11 cellular contexts compared by ENCODE assay signal in the genomic region with DNA sequence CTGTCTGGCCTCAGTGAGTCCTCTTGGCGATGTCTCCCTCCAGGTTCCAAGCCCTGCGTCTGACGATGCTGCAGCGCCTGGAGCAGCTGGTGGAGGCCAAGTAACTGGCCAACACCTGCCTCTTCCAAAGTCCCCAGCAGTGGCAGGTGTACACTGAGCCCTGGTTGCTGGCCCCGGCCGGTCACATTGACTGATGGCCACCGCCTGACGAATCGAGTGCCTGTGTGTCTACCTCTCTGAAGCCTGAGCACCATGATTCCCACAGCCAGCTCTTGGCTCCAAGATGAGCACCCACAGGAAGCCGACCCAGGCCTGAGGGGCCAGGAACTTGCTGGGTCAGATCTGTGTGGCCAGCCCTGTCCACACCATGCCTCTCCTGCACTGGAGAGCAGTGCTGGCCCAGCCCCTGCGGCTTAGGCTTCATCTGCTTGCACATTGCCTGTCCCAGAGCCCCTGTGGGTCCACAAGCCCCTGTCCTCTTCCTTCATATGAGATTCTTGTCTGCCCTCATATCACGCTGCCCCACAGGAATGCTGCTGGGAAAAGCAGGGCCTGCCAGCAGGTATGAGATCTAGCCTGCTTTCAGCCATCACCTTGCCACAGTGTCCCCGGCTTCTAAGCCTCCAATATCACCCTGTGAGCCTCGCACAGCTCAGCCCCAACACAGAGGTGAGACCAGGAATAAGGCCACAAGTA. TPM values are rescaled to one million over a fixed set of nuclear protein-coding genes. Genes with fewer than 3 reads are reported as not detected.
DNase-seq lines count a peak whose midpoint lies in the region; ATAC-seq and TF ChIP-seq lines count a peak whose summit lies in the region.
"Had no signal": no experiment of that assay in that cellular context is flagged by ENCODE, and none has a peak within 500 bp of the region (broad histone marks: within the 10 kb centered on the region; RNA-seq: fewer than 3 reads in every experiment).

No MANE protein-coding gene starts in this region.

- H3K4me3 ChIP-seq in brain microvascular endothelial cell (ENCODE audit: low read depth, low read length), result no peak overlapping the region
- no peak overlapping the region for H3K4me3 ChIP-seq in suprapubic skin

- peaks cover 57% of the 10 kb centered on the region for H3K4me1 ChIP-seq in suprapubic skin

- CTCF ChIA-PET in HEK293T (lab: Yijun Ruan, JAX), result interaction anchor here (2.3 kb wide), 1 partner anchor 61 kb away, joined by 8 read pairs; no protein-coding TSS in a partner anchor

- no peak for TF ChIP-seq CTCF in brain microvascular endothelial cell (IDR thresholded peaks at IDR 0.05; ENCODE audit: low read depth, low read length, missing control alignments)
- no peak for TF ChIP-seq CTCF in suprapubic skin (IDR thresholded peaks at IDR 0.05)

- 93% methylated on average over 8 of the region's 14 CpGs for WGBS in suprapubic skin

- TF ChIP-seq EP300 in suprapubic skin (IDR thresholded peaks at IDR 0.05), result no peak

- POLR2A ChIA-PET in HEK293T (lab: Yijun Ruan, JAX), result no interaction called here

- H3K9me3 ChIP-seq in suprapubic skin, result no peaks in the 10 kb centered on the region

- peak overlapping the region; percentile 9 for H3K27ac ChIP-seq in brain microvascular endothelial cell
- peak overlapping the region; percentile 11 for H3K27ac ChIP-seq in suprapubic skin

- H3K36me3 ChIP-seq in brain microvascular endothelial cell (replicated peaks), result no peaks in the 10 kb centered on the region
- peaks cover 20% of the 10 kb centered on the region for H3K36me3 ChIP-seq in suprapubic skin

- ATAC-seq in HG03135 (IDR thresholded peaks at IDR 0.05; ENCODE audit: unreplicated experiment), result no peak

- peak; percentile 39 to 45 for DNase-seq in SHP77 (lab: John Stamatoyannopoulos, UW)
- DNase-seq in SHP77 treated with DMSO at 0.1 percent for 48 hours (lab: John Stamatoyannopoulos, UW), result no peak
- no peak for DNase-seq in brain microvascular endothelial cell
- DNase-seq in mesenteric fat pad (ENCODE audit: low spot score), result peak; percentile 88
- peak in 1 of 2 donors; percentile 64 for DNase-seq in suprapubic skin (ENCODE audit: low spot score in 2 of 2)
- no peak for DNase-seq in HEK293T (ENCODE audit: extremely low spot score)
- no peak for DNase-seq in stimulated activated CD4-positive, alpha-beta T cell treated with anti-CD3 and anti-CD28 coated beads, Interleukin-4, amount 100 ng/mL, for 1 hour
- DNase-seq: 8988T, NCI-H2171, T-helper 9 cell had no signal

- in situ Hi-C loops in brain microvascular endothelial cell (cut with HindIII; ENCODE audit: low pct_ligation_motif_present, low sequenced_read_pairs), result no loop called here

- H3K27me3 ChIP-seq in brain microvascular endothelial cell (replicated peaks) (no peaks in the 10 kb centered on the region), suprapubic skin (no peaks in the 10 kb centered on the region)

- no peak for TF ChIP-seq POLR2A in suprapubic skin (IDR thresholded peaks at IDR 0.05)

TF ChIP-seq in HEK293T, 16 proteins besides CTCF, POLR2A, EP300 and RAD21:
- no peak for TF ChIP-seq BHLHE40 (IDR thresholded peaks at IDR 0.05; ENCODE audit: borderline replicate concordance)

RNA-seq across cellular contexts. Expression of a gene that starts 7.3 kb away (rescaled TPM):
- total RNA-seq in mesenteric fat pad (50.3 TPM), suprapubic skin (10 to 100 TPM in 1 of 4 donors, 1 to 10 TPM in 3; 6.7 to 15.1 (median 8.5) TPM)

RNA-seq across cellular contexts. Expression of a gene that starts 14.8 kb away (rescaled TPM):
- total RNA-seq in mesenteric fat pad, result 566 TPM
- total RNA-seq in suprapubic skin, result 100 to 1,000 TPM in 1 of 4 donors, 10 to 100 TPM in 3; 27.5 to 101 (median 38.2) TPM

RNA-seq across cellular contexts. Expression of a gene that starts 33.8 kb away (rescaled TPM):
- total RNA-seq in mesenteric fat pad, result 122 TPM
- 10 to 100 TPM in 2 of 4 donors, 1 to 10 TPM in 2; 4.4 to 23.3 (median 12.9) TPM for total RNA-seq in suprapubic skin

Comparison
In these comparisons a context has a peak if more than half of its experiments do, and no peak if none do; other contexts are left out.
1. DNase-seq: peak in SHP77 (2 of 2) and mesenteric fat pad (single experiment); none in SHP77 treated with DMSO at 0.1 percent for 48 hours (single experiment), brain microvascular endothelial cell (single experiment), HEK293T (single experiment) and stimulated activated CD4-positive, alpha-beta T cell treated with anti-CD3 and anti-CD28 coated beads, Interleukin-4, amount 100 ng/mL, for 1 hour (single experiment).